Comparison of ENCODE assay signal across 1 cellular context in the genomic region with DNA sequence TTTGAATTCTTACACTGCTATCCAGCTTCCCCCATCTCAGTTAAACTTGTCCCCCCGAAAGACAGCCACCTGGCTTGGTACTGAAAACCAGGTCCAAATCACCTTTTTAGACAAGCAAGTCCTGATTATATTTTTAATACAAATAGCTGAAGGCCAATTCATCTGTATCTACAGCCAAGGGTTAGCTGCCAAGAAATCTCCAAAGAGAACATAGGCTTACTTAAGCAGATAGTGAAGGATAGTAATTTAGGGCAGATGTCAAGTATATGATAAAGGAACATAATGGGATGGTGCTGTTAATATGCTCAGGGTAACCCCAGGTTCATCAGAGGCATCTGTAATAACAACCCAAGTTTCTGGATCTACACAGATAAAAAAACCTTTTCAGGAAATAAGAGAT.
TF ChIP-seq lines count a peak whose summit lies in the region.

No MANE protein-coding gene starts in this region.

TF ChIP-seq in neural cell, 6 proteins besides CTCF, POLR2A, EP300 and RAD21 (continued from another document):
- TF ChIP-seq, protein P1, sequence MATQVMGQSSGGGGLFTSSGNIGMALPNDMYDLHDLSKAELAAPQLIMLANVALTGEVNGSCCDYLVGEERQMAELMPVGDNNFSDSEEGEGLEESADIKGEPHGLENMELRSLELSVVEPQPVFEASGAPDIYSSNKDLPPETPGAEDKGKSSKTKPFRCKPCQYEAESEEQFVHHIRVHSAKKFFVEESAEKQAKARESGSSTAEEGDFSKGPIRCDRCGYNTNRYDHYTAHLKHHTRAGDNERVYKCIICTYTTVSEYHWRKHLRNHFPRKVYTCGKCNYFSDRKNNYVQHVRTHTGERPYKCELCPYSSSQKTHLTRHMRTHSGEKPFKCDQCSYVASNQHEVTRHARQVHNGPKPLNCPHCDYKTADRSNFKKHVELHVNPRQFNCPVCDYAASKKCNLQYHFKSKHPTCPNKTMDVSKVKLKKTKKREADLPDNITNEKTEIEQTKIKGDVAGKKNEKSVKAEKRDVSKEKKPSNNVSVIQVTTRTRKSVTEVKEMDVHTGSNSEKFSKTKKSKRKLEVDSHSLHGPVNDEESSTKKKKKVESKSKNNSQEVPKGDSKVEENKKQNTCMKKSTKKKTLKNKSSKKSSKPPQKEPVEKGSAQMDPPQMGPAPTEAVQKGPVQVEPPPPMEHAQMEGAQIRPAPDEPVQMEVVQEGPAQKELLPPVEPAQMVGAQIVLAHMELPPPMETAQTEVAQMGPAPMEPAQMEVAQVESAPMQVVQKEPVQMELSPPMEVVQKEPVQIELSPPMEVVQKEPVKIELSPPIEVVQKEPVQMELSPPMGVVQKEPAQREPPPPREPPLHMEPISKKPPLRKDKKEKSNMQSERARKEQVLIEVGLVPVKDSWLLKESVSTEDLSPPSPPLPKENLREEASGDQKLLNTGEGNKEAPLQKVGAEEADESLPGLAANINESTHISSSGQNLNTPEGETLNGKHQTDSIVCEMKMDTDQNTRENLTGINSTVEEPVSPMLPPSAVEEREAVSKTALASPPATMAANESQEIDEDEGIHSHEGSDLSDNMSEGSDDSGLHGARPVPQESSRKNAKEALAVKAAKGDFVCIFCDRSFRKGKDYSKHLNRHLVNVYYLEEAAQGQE (IDR thresholded peaks at IDR 0.05; ENCODE audit: borderline replicate concordance) = no peak
